3 cellular contexts compared by ENCODE assay signal in the genomic region with DNA sequence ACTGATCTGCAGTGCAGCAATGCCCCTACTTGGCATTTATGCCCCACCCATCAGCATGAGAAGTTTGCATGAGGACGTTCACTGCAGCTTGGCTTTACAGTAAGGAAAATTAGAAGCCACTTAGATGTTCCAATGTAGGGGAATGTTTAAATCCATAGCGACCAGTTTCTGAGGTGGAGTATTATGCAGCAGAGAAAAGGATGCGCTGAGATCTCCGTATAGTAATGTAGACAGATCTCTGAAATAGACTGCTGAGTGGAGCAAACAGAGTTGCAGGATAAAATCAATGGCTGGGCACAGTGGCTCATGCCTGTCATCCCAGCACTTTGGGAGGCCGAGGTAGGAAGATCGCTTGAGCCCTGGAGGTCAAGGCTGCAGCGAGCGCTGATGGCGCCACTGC.
TF ChIP-seq lines count a peak whose summit lies in the region.

No MANE protein-coding gene starts in this region.

TF ChIP-seq in A549, 52 proteins besides CTCF, POLR2A, EP300 and RAD21 (continued from another document):
- TF ChIP-seq NFE2L2 (conservative IDR thresholded peaks at IDR 0.05; ENCODE audit: low read length) (no peak), MAZ (IDR thresholded peaks at IDR 0.05; ENCODE audit: borderline replicate concordance, low read depth, low read length) (no peak), CHD2 (IDR thresholded peaks at IDR 0.05; ENCODE audit: low read length, partially characterized antibody) (no peak), HOXB5 (CRISPR knock-in tag; IDR thresholded peaks at IDR 0.05) (no peak), REST (IDR thresholded peaks at IDR 0.05) (no peak), BCL3 (IDR thresholded peaks at IDR 0.05) (no peak), CBX8 (IDR thresholded peaks at IDR 0.05) (no peak), PHF8 (IDR thresholded peaks at IDR 0.05; ENCODE audit: borderline replicate concordance, low read depth) (no peak), ZFP36 (IDR thresholded peaks at IDR 0.05; ENCODE audit: borderline replicate concordance, partially characterized antibody) (no peak), ATOH8 (CRISPR knock-in tag; IDR thresholded peaks at IDR 0.05; ENCODE audit: low read depth) (no peak), EHF (CRISPR knock-in tag; IDR thresholded peaks at IDR 0.05) (no peak)
- TF ChIP-seq, protein P1, sequence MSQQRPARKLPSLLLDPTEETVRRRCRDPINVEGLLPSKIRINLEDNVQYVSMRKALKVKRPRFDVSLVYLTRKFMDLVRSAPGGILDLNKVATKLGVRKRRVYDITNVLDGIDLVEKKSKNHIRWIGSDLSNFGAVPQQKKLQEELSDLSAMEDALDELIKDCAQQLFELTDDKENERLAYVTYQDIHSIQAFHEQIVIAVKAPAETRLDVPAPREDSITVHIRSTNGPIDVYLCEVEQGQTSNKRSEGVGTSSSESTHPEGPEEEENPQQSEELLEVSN (IDR thresholded peaks at IDR 0.05; ENCODE audit: borderline replicate concordance, low read depth): no peak

TF ChIP-seq in HEK293, 187 proteins besides CTCF, POLR2A, EP300 and RAD21:
- no peak for TF ChIP-seq ELK4 (IDR thresholded peaks at IDR 0.05; ENCODE audit: borderline replicate concordance, low read depth, low read length)
- TF ChIP-seq ZNF146 (tag by site-specific recombination; IDR thresholded peaks at IDR 0.05): peak; percentile 99

TF ChIP-seq in WTC11, 78 proteins besides CTCF, POLR2A, EP300 and RAD21 (continued from another document):
- TF ChIP-seq TCF7 (CRISPR knock-in tag; IDR thresholded peaks at IDR 0.05; ENCODE audit: low read depth) (no peak), TEAD4 (CRISPR knock-in tag; IDR thresholded peaks at IDR 0.05) (no peak), SOX15 (CRISPR knock-in tag; IDR thresholded peaks at IDR 0.05) (no peak), PREB (CRISPR knock-in tag; IDR thresholded peaks at IDR 0.05; ENCODE audit: borderline replicate concordance) (no peak)
- TF ChIP-seq, protein P2, sequence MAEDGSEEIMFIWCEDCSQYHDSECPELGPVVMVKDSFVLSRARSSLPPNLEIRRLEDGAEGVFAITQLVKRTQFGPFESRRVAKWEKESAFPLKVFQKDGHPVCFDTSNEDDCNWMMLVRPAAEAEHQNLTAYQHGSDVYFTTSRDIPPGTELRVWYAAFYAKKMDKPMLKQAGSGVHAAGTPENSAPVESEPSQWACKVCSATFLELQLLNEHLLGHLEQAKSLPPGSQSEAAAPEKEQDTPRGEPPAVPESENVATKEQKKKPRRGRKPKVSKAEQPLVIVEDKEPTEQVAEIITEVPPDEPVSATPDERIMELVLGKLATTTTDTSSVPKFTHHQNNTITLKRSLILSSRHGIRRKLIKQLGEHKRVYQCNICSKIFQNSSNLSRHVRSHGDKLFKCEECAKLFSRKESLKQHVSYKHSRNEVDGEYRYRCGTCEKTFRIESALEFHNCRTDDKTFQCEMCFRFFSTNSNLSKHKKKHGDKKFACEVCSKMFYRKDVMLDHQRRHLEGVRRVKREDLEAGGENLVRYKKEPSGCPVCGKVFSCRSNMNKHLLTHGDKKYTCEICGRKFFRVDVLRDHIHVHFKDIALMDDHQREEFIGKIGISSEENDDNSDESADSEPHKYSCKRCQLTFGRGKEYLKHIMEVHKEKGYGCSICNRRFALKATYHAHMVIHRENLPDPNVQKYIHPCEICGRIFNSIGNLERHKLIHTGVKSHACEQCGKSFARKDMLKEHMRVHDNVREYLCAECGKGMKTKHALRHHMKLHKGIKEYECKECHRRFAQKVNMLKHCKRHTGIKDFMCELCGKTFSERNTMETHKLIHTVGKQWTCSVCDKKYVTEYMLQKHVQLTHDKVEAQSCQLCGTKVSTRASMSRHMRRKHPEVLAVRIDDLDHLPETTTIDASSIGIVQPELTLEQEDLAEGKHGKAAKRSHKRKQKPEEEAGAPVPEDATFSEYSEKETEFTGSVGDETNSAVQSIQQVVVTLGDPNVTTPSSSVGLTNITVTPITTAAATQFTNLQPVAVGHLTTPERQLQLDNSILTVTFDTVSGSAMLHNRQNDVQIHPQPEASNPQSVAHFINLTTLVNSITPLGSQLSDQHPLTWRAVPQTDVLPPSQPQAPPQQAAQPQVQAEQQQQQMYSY (CRISPR knock-in tag; IDR thresholded peaks at IDR 0.05): no peak
TF ChIP-seq in WTC11: peak in this region for 0.
